Comparison of ENCODE assay signal across 29 cellular contexts in the genomic region with DNA sequence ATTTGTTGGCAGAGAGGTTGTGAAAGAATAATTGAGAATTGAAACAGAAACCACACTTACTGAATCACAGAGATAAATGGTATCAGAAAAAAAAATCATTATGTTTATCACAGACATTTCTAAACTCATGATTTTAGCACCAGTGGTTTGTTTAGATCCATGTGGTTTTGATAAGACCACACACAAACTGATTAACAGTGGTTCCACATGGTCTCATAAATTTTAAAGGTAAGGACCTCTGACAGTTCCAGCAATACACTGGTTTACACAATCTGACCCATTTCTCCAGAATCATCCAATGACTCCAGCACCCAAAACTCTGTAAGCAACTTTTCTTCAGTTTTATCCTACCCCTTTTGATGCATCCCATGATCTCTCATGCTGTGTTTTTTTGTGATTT.
A peak's percentile ranks its signal among the peaks of the same experiment; 100 is the strongest.
DNase-seq lines count a peak whose midpoint lies in the region; ATAC-seq, FAIRE-seq and TF ChIP-seq lines count a peak whose summit lies in the region.
"Had no signal": no experiment of that assay in that cellular context is flagged by ENCODE, and none has a peak within 500 bp of the region (broad histone marks: within the 10 kb centered on the region; RNA-seq: fewer than 3 reads in every experiment).

No MANE protein-coding gene starts in this region.

- no peak overlapping the region for H3K4ac ChIP-seq in mesenchymal stem cell (ENCODE audit: low read depth in 1 of 2, low read length in 2 of 2)

- POLR2A ChIA-PET in GM12878 (lab: Charles Lee), result interaction anchor here (0.6 kb wide), 1 partner anchor 863 kb away, joined by 3 read pairs; no protein-coding TSS in a partner anchor

- no peak overlapping the region for H3K14ac ChIP-seq in mesenchymal stem cell (ENCODE audit: low read length in 2 of 2)

- no peak overlapping the region for H2BK120ac ChIP-seq in mesenchymal stem cell (ENCODE audit: low read depth, low read length)

- RAD21 ChIA-PET in GM12878 (lab: Charles Lee; ENCODE audit: unreplicated experiment), result no interaction called here

- no TSS peak for BruUV-seq in GM12878 (replicated peaks; lab: Mats Ljungman, UMichigan)

- H3K4me2 ChIP-seq in GM12878 (ENCODE audit: control insufficient read depth, insufficient read depth), result no peak overlapping the region
- H3K4me2 ChIP-seq in mesenchymal stem cell (ENCODE audit: low read length, poor library complexity, severe bottlenecking), result no peak overlapping the region

- no peak for TF ChIP-seq EP300 in GM12878 (IDR thresholded peaks at IDR 0.05; ENCODE audit: borderline replicate concordance in 1 of 2, control insufficient read depth in 1 of 2, low read depth in 2 of 2, low read length in 2 of 2)

- H3K9ac ChIP-seq in GM12878 (ENCODE audit: control insufficient read depth, insufficient read depth, low read length) (no peak overlapping the region), mesenchymal stem cell (ENCODE audit: low read length) (no peak overlapping the region)

- no peak overlapping the region for H4K8ac ChIP-seq in mesenchymal stem cell (ENCODE audit: low read length)

- SMC1A ChIA-PET in GM12878 (lab: Charles Lee; ENCODE audit: uncharacterized antibody, unreplicated experiment), result no interaction called here

- no peak overlapping the region for H3K23ac ChIP-seq in mesenchymal stem cell (ENCODE audit: low read length in 2 of 2)

- H4K20me1 ChIP-seq in GM12878 (ENCODE audit: control insufficient read depth, insufficient read depth), result no peaks in the 10 kb centered on the region

- no peaks in the 10 kb centered on the region for H3K9me3 ChIP-seq in cardiac muscle cell (ENCODE audit: low read depth)
- H3K9me3 ChIP-seq in right atrium auricular region, result no peaks in the 10 kb centered on the region
- no peaks in the 10 kb centered on the region for H3K9me3 ChIP-seq in GM12878 (replicated peaks; ENCODE audit: control insufficient read depth, insufficient read depth, low read length)
- H3K9me3 ChIP-seq in mesenchymal stem cell (ENCODE audit: control insufficient read depth, low read length), result no peaks in the 10 kb centered on the region
- H3K9me3 ChIP-seq: BE2C, SJSA1 had no signal

- no peak overlapping the region for H2AFZ ChIP-seq in GM12878 (ENCODE audit: control insufficient read depth, low read depth, low read length)
- no peak overlapping the region for H2AFZ ChIP-seq in mesenchymal stem cell (ENCODE audit: low read depth, low read length)

- no peak overlapping the region for H2BK12ac ChIP-seq in mesenchymal stem cell (ENCODE audit: low read length in 2 of 2)

- H3K27ac ChIP-seq in cardiac muscle cell (peak overlapping the region; percentile 90), right atrium auricular region (no peak overlapping the region), GM12878 (ENCODE audit: control insufficient read depth, insufficient read depth) (no peak overlapping the region), mesenchymal stem cell (ENCODE audit: low read length, poor library complexity, severe bottlenecking) (no peak overlapping the region)
- H3K27ac ChIP-seq: 22Rv1, SJSA1 had no signal

- H4K91ac ChIP-seq in mesenchymal stem cell (ENCODE audit: low read length), result no peak overlapping the region

- H3K4me1 ChIP-seq in cardiac muscle cell (ENCODE audit: low read depth), result peaks cover 38% of the 10 kb centered on the region
- no peaks in the 10 kb centered on the region for H3K4me1 ChIP-seq in right atrium auricular region
- no peaks in the 10 kb centered on the region for H3K4me1 ChIP-seq in GM12878 (ENCODE audit: control insufficient read depth, insufficient read depth, low read length)
- no peaks in the 10 kb centered on the region for H3K4me1 ChIP-seq in mesenchymal stem cell (ENCODE audit: control insufficient read depth, insufficient read depth, low read depth, low read length)
- H3K4me1 ChIP-seq: BE2C, SJSA1 had no signal

- TF ChIP-seq POLR2A in GM12878 (IDR thresholded peaks at IDR 0.05; ENCODE audit: low read depth, low read length), result no peak

- ATAC-seq in GM12878 (peak; percentile 16; the same call in 1 of the 3 replicates), HG02610 (IDR thresholded peaks at IDR 0.05; ENCODE audit: unreplicated experiment) (no peak), HG02623 (IDR thresholded peaks at IDR 0.05; ENCODE audit: unreplicated experiment) (no peak)

- H3K36me3 ChIP-seq in cardiac muscle cell (no peaks in the 10 kb centered on the region), right atrium auricular region (no peaks in the 10 kb centered on the region), GM12878 (ENCODE audit: control insufficient read depth in 2 of 2, insufficient read depth in 2 of 2, low read length in 1 of 2) (no peaks in the 10 kb centered on the region), mesenchymal stem cell (ENCODE audit: control insufficient read depth in 1 of 2, insufficient read depth in 2 of 2, low read depth in 1 of 2, low read length in 2 of 2) (no peaks in the 10 kb centered on the region)
- H3K36me3 ChIP-seq: BE2C, SJSA1 had no signal

- no peak for DNase-seq in cardiac muscle cell (ENCODE audit: low read depth in 1 of 2, low spot score in 1 of 2)
- DNase-seq in right atrium auricular region (ENCODE audit: low spot score), result no peak
- no peak for DNase-seq in GM12878 (ENCODE audit: low read depth, low spot score)
- peak; percentile 1 for DNase-seq in mesenchymal stem cell
- DNase-seq in NCI-H510A (lab: John Stamatoyannopoulos, UW), result no peak
- no peak for DNase-seq in SW480 (ENCODE audit: low spot score)
- DNase-seq: ACHN; BE2C; CD8-positive, alpha-beta memory T cell; DMS 273 treated with DMSO at 0.1 percent for 48 hours; DMS79; EL; GDM1; GOT3; HCEC 1CT; KBM-7; MM.1S; NCI-H2029 treated with DMSO at 0.1 percent for 48 hours; NCI-H2227 treated with DMSO at 0.1 percent for 48 hours; NCI-H510A treated with DMSO at 0.1 percent for 48 hours; NCI-H748 treated with DMSO at 0.1 percent for 48 hours; Right ventricle myocardium superior; RPMI8226 had no signal

- TF ChIP-seq CTCF in cardiac muscle cell (IDR thresholded peaks at IDR 0.05; ENCODE audit: low read depth, low read length) (no peak), right atrium auricular region (IDR thresholded peaks at IDR 0.05) (no peak), GM12878 (IDR thresholded peaks at IDR 0.05 in 2 of 3, conservative IDR thresholded peaks at IDR 0.05 in 1 of 3; ENCODE audit: control insufficient read depth in 2 of 3, extremely low read depth in 1 of 3, insufficient read depth in 1 of 3, low read depth in 3 of 3, low read length in 3 of 3) (no peak)

- no peak overlapping the region for H2BK15ac ChIP-seq in mesenchymal stem cell (ENCODE audit: low read depth, poor library complexity, severe bottlenecking)

- H3K27me3 ChIP-seq in cardiac muscle cell (no peaks in the 10 kb centered on the region), right atrium auricular region (no peaks in the 10 kb centered on the region), GM12878 (replicated peaks in 1 of 2; ENCODE audit: control insufficient read depth in 2 of 2, insufficient read depth in 2 of 2, low read length in 1 of 2) (no peaks in the 10 kb centered on the region), mesenchymal stem cell (ENCODE audit: control insufficient read depth in 1 of 2, insufficient read depth in 1 of 2, low read length in 2 of 2) (no peaks in the 10 kb centered on the region)
- H3K27me3 ChIP-seq: BE2C, SJSA1 had no signal

- H3K18ac ChIP-seq in mesenchymal stem cell (ENCODE audit: low read depth in 1 of 2, low read length in 2 of 2), result no peak overlapping the region

- no peak overlapping the region for H3K4me3 ChIP-seq in cardiac muscle cell
- H3K4me3 ChIP-seq in right atrium auricular region, result no peak overlapping the region
- H3K4me3 ChIP-seq in GM12878, result no peak overlapping the region
- H3K4me3 ChIP-seq in mesenchymal stem cell (ENCODE audit: insufficient read depth in 1 of 2, low read depth in 1 of 2, low read length in 2 of 2), result no peak overlapping the region
- H3K4me3 ChIP-seq: SJSA1 had no signal

- intact Hi-C loops in GM12878 (cut with micrococcal nuclease; ENCODE audit: unreplicated experiment), result no loop called here

- no peak overlapping the region for H2AK5ac ChIP-seq in mesenchymal stem cell (ENCODE audit: low read length, severe bottlenecking)

- no peak overlapping the region for H2BK5ac ChIP-seq in mesenchymal stem cell (ENCODE audit: low read depth, low read length, poor library complexity, severe bottlenecking)

- no peaks in the 10 kb centered on the region for H3K79me1 ChIP-seq in mesenchymal stem cell (replicated peaks; ENCODE audit: low read length, poor library complexity, severe bottlenecking)

- no peak for FAIRE-seq in GM12878 (lab: Jason Lieb, UNC)
- FAIRE-seq: GM12891, HTR-8/SVneo had no signal

- CTCF ChIA-PET in GM12878 (lab: Yijun Ruan, JAX), result no interaction called here

- in situ Hi-C loops in GM12878 (cut with MboI), result no loop called here

- no peaks in the 10 kb centered on the region for H3K79me2 ChIP-seq in GM12878 (ENCODE audit: control insufficient read depth, insufficient read depth, low read length)

- no peak for TF ChIP-seq RAD21 in GM12878 (IDR thresholded peaks at IDR 0.05; ENCODE audit: insufficient read depth, low read depth, low read length)

TF ChIP-seq in GM12878, 131 proteins besides CTCF, POLR2A, EP300 and RAD21:
- TF ChIP-seq MYC (IDR thresholded peaks at IDR 0.05; ENCODE audit: insufficient read depth, insufficient read length, insufficient replicate concordance, low read length, severe bottlenecking), result no peak
- TF ChIP-seq MTA2 (IDR thresholded peaks at IDR 0.05; ENCODE audit: low read depth), result 0 out of 2 replicates have a peak, but pooled peaks have one; percentile 25
TF ChIP-seq in GM12878: peak in this region for 1.
